ENCODE assay signal across 11 cellular contexts in genomic region chr14:70871863-70872677, GRCh38. TPM values are rescaled to one million over a fixed set of nuclear protein-coding genes. Genes with fewer than 3 reads are reported as not detected.
DNase-seq lines count a peak whose midpoint lies in the region; ATAC-seq, FAIRE-seq and TF ChIP-seq lines count a peak whose summit lies in the region.
"Had no signal": no experiment of that assay in that cellular context is flagged by ENCODE, and none has a peak within 500 bp of the region (broad histone marks: within the 10 kb centered on the region; RNA-seq: fewer than 3 reads in every experiment).

No MANE protein-coding gene starts in this region.

- no peaks in the 10 kb centered on the region for H3K79me2 ChIP-seq in HepG2 (ENCODE audit: insufficient read depth, low read length)

- H3K4me1 ChIP-seq in CD8-positive, alpha-beta memory T cell (ENCODE audit: insufficient read depth, low read length), result peaks cover 13% of the 10 kb centered on the region
- H3K4me1 ChIP-seq in HepG2 (ENCODE audit: insufficient read depth, low read length) (peaks cover 11% of the 10 kb centered on the region), endodermal cell (ENCODE audit: control insufficient read depth, insufficient read depth, low read length) (no peaks in the 10 kb centered on the region)

- no peak for TF ChIP-seq CTCF in GM20000 (IDR thresholded peaks at IDR 0.05; ENCODE audit: extremely low read depth, missing control alignments)
- no peak for TF ChIP-seq CTCF in HepG2 (CRISPR knock-in tag; IDR thresholded peaks at IDR 0.05)
- TF ChIP-seq CTCF in endodermal cell (conservative IDR thresholded peaks at IDR 0.05), result no peak

- 18% methylated on average over 9 of the region's 10 CpGs for WGBS in HepG2 (ENCODE audit: low lambda C conversion rate)
- 82 to 86% methylated on average over 4 to 9 of the region's 10 CpGs for whole genome bisulfite sequencing in endodermal cell (ENCODE audit: insufficient coverage in 1 of 2, insufficient read length in 1 of 2), 2 experiments

- no TSS peak for BruUV-seq in HepG2 (replicated peaks; lab: Mats Ljungman, UMichigan)

- H3K36me3 Mint-ChIP-seq in CD8-positive, alpha-beta memory T cell, result peaks cover 4 to 5% (median 4%) of the 10 kb centered on the region in 3 donors
- H3K36me3 Mint-ChIP-seq in activated CD4-positive, alpha-beta memory T cell treated with anti-CD3 and anti-CD28 coated beads, Interleukin-2, amount 10 ng/mL, durations not matched to agents 7 days and 5 days (ENCODE audit: low read depth), result peaks cover 18% of the 10 kb centered on the region
- H3K36me3 Mint-ChIP-seq in endodermal cell (ENCODE audit: low read depth), result no peaks in the 10 kb centered on the region

- peak; percentile 57; the same call in 2 of the 3 replicates for ATAC-seq in HepG2
- no peak for ATAC-seq in HG02588 (IDR thresholded peaks at IDR 0.05; ENCODE audit: unreplicated experiment)
- no peak for ATAC-seq in GM18519 (IDR thresholded peaks at IDR 0.05; ENCODE audit: low FRiP score, unreplicated experiment)

- CTCF ChIA-PET in CD8-positive, alpha-beta memory T cell (lab: Charles Lee), result interaction anchor here (0.7 to 4.1 kb wide), 12 partner anchors 11 to 100 kb away, joined by 3 to 28 read pairs (median 3); partner anchors contain the start of genes MAP3K9 and PCNX1
- CTCF ChIA-PET in activated CD4-positive, alpha-beta memory T cell treated with anti-CD3 and anti-CD28 coated beads, Interleukin-2, amount 10 ng/mL, durations not matched to agents 7 days and 5 days (lab: Charles Lee), result interaction anchor here (0.8 to 1.9 kb wide), 10 partner anchors 8 to 101 kb away, joined by 3 to 11 read pairs (median 4); partner anchors contain the start of gene PCNX1
- CTCF ChIA-PET in HepG2 (lab: Yijun Ruan, JAX; ENCODE audit: low intra/inter-chr PET ratio, low total read pairs), result no interaction called here

- intact Hi-C loops in HepG2 (cut with micrococcal nuclease; ENCODE audit: unreplicated experiment), result no loop called here

- H4K20me1 ChIP-seq in HepG2 (ENCODE audit: insufficient read depth, low read length), result no peaks in the 10 kb centered on the region

- peaks cover 0 to 6% (median 2%) of the 10 kb centered on the region in 5 donors for H3K9me3 Mint-ChIP-seq in CD8-positive, alpha-beta memory T cell
- peaks cover 14% of the 10 kb centered on the region for H3K9me3 Mint-ChIP-seq in activated CD4-positive, alpha-beta memory T cell treated with anti-CD3 and anti-CD28 coated beads, Interleukin-2, amount 10 ng/mL, durations not matched to agents 7 days and 5 days
- H3K9me3 Mint-ChIP-seq in endodermal cell, result peaks cover 45% of the 10 kb centered on the region

- H3K9me3 ChIP-seq in CD8-positive, alpha-beta memory T cell (ENCODE audit: low read length), result no peaks in the 10 kb centered on the region
- H3K9me3 ChIP-seq in HepG2 (ENCODE audit: low read length), result peaks cover 10% of the 10 kb centered on the region
- H3K9me3 ChIP-seq in endodermal cell (ENCODE audit: control insufficient read depth, low read length), result peaks cover 30% of the 10 kb centered on the region
- H3K9me3 ChIP-seq: thoracic aorta had no signal

- POLR2A ChIA-PET in CD8-positive, alpha-beta memory T cell (lab: Charles Lee), result interaction anchor here (0.6 to 1.7 kb wide), 6 partner anchors 13 to 64 kb away, joined by 3 to 10 read pairs (median 4); partner anchors contain the start of genes MAP3K9 and PCNX1
- POLR2A ChIA-PET in activated CD4-positive, alpha-beta memory T cell treated with anti-CD3 and anti-CD28 coated beads, Interleukin-2, amount 10 ng/mL, durations not matched to agents 7 days and 5 days (lab: Charles Lee), result interaction anchor here (0.6 to 2.5 kb wide), 11 partner anchors 10 to 229 kb away, joined by 3 to 16 read pairs (median 5); partner anchors contain the start of gene PCNX1
- POLR2A ChIA-PET in HepG2 (lab: Yijun Ruan, JAX), result interaction anchor here (1.4 kb wide), 1 partner anchor 35 kb away, joined by 4 read pairs; the partner anchor contains the start of gene PCNX1

- peak overlapping the region; percentile 88 for H3K4me2 ChIP-seq in HepG2 (ENCODE audit: low read depth, low read length)

- FAIRE-seq in HepG2 (lab: Jason Lieb, UNC), result no peak

- peak overlapping the region; percentile 22; the same call in 1 of the 2 replicates for H3K9ac ChIP-seq in HepG2 (ENCODE audit: insufficient read depth, low read depth, low read length)
- H3K9ac ChIP-seq in endodermal cell (ENCODE audit: extremely low read depth, low read length, poor library complexity, severe bottlenecking), result no peak overlapping the region

- no peak for TF ChIP-seq POLR2A in HepG2 (IDR thresholded peaks at IDR 0.05; ENCODE audit: insufficient read depth in 1 of 2, low read depth in 2 of 2, low read length in 2 of 2)

- H3K27me3 ChIP-seq in CD8-positive, alpha-beta memory T cell (ENCODE audit: insufficient read depth, low read length, poor library complexity, severe bottlenecking), result no peaks in the 10 kb centered on the region
- H3K27me3 ChIP-seq in HepG2 (ENCODE audit: control insufficient read depth in 1 of 2, insufficient read depth in 2 of 2, low read length in 2 of 2), result peaks cover 0 to 1% of the 10 kb centered on the region in 2 experiments; a peak in 3 of 5 replicates
- no peaks in the 10 kb centered on the region for H3K27me3 ChIP-seq in endodermal cell (ENCODE audit: control insufficient read depth, insufficient read depth, low read length, poor library complexity, severe bottlenecking)

- in situ Hi-C loops in HepG2 (cut with HindIII; ENCODE audit: extremely low pct_ligation_motif_present, low pct_unique_long_range_greater_than_20kb), result no loop called here

- DNase-seq in CD8-positive, alpha-beta memory T cell, result peak in 2 of 5 donors; percentile 36 to 39
- DNase-seq in GM20000 (ENCODE audit: low spot score) (peak; percentile 52), HepG2 (ENCODE audit: low spot score) (no peak), DMS79 (lab: John Stamatoyannopoulos, UW) (no peak), endodermal cell (no peak)
- peak; percentile 35 for DNase-seq in activated CD4-positive, alpha-beta memory T cell treated with anti-CD3 and anti-CD28 coated beads, Interleukin-2, amount 10 ng/mL, durations not matched to agents 7 days and 5 days
- DNase-seq: COR-L47 had no signal

- H3K4me3 ChIP-seq in CD8-positive, alpha-beta memory T cell (ENCODE audit: low read length), result peak overlapping the region; percentile 64
- H3K4me3 ChIP-seq in HepG2 (replicated peaks in 1 of 3; ENCODE audit: insufficient read depth in 1 of 3, low read depth in 2 of 3, low read length in 3 of 3) (peak overlapping the region; percentile 43 to 49 (median 46); a peak in 5 of 6 replicates), endodermal cell (ENCODE audit: low read length) (no peak overlapping the region)
- H3K4me3 ChIP-seq: thoracic aorta had no signal

- TF ChIP-seq EP300 in HepG2 (IDR thresholded peaks at IDR 0.05; ENCODE audit: low read depth in 2 of 2, low read length in 2 of 2) (no peak), HepG2 (CRISPR knock-in tag; IDR thresholded peaks at IDR 0.05; ENCODE audit: borderline replicate concordance) (no peak)

- peak overlapping the region; percentile 54 for H3K27ac ChIP-seq in CD8-positive, alpha-beta memory T cell (ENCODE audit: low read depth, low read length)
- H3K27ac ChIP-seq in HepG2 (ENCODE audit: extremely low read length, insufficient read depth, low read length) (no peak overlapping the region), endodermal cell (ENCODE audit: low read depth, low read length) (no peak overlapping the region)
- H3K27ac ChIP-seq: thoracic aorta had no signal

- peak overlapping the region; percentile 76 to 99 (median 96) for H3K27ac Mint-ChIP-seq in CD8-positive, alpha-beta memory T cell
- peak overlapping the region; percentile 87 for H3K27ac Mint-ChIP-seq in activated CD4-positive, alpha-beta memory T cell treated with anti-CD3 and anti-CD28 coated beads, Interleukin-2, amount 10 ng/mL, durations not matched to agents 7 days and 5 days
- no peak overlapping the region for H3K27ac Mint-ChIP-seq in endodermal cell
- H3K27ac Mint-ChIP-seq: mesothelial cell of epicardium had no signal

- H3K4me3 Mint-ChIP-seq in CD8-positive, alpha-beta memory T cell, result peak overlapping the region; percentile 41 to 93 (median 89)
- H3K4me3 Mint-ChIP-seq in activated CD4-positive, alpha-beta memory T cell treated with anti-CD3 and anti-CD28 coated beads, Interleukin-2, amount 10 ng/mL, durations not matched to agents 7 days and 5 days, result peak overlapping the region; percentile 75
- H3K4me3 Mint-ChIP-seq in endodermal cell, result no peak overlapping the region
- H3K4me3 Mint-ChIP-seq: mesothelial cell of epicardium had no signal

- H3K36me3 ChIP-seq in CD8-positive, alpha-beta memory T cell (ENCODE audit: insufficient read depth, low read length), result no peaks in the 10 kb centered on the region
- no peaks in the 10 kb centered on the region for H3K36me3 ChIP-seq in HepG2 (replicated peaks in 1 of 2; ENCODE audit: control insufficient read depth in 1 of 2, insufficient read depth in 2 of 2, low read length in 2 of 2)
- no peaks in the 10 kb centered on the region for H3K36me3 ChIP-seq in endodermal cell (ENCODE audit: control insufficient read depth, insufficient read depth, low read length)
- H3K36me3 ChIP-seq: thoracic aorta had no signal

- H3K4me1 Mint-ChIP-seq in CD8-positive, alpha-beta memory T cell, result peaks cover 18 to 25% (median 24%) of the 10 kb centered on the region in 3 donors
- peaks cover 25% of the 10 kb centered on the region for H3K4me1 Mint-ChIP-seq in activated CD4-positive, alpha-beta memory T cell treated with anti-CD3 and anti-CD28 coated beads, Interleukin-2, amount 10 ng/mL, durations not matched to agents 7 days and 5 days
- H3K4me1 Mint-ChIP-seq in endodermal cell, result no peaks in the 10 kb centered on the region

- peak overlapping the region; percentile 81 for H2AFZ ChIP-seq in HepG2 (ENCODE audit: low read length)

- H3K27me3 Mint-ChIP-seq in CD8-positive, alpha-beta memory T cell, result no peaks in the 10 kb centered on the region
- H3K27me3 Mint-ChIP-seq in activated CD4-positive, alpha-beta memory T cell treated with anti-CD3 and anti-CD28 coated beads, Interleukin-2, amount 10 ng/mL, durations not matched to agents 7 days and 5 days, result no peaks in the 10 kb centered on the region
- no peaks in the 10 kb centered on the region for H3K27me3 Mint-ChIP-seq in endodermal cell (ENCODE audit: insufficient read depth)

- no peak for TF ChIP-seq RAD21 in HepG2 (CRISPR knock-in tag; IDR thresholded peaks at IDR 0.05)

RNA-seq across cellular contexts. Expression of gene PCNX1, which starts 35.2 kb away (rescaled TPM):
- total RNA-seq in CD8-positive, alpha-beta memory T cell, result 10 to 100 TPM; 37.4 to 46.2 TPM
- 13.4 TPM for polyA plus RNA-seq in CD8-positive, alpha-beta memory T cell
- 10 to 100 TPM; 56.9 to 60.4 TPM for total RNA-seq in activated CD4-positive, alpha-beta memory T cell treated with anti-CD3 and anti-CD28 coated beads, Interleukin-2, amount 10 ng/mL, durations not matched to agents 7 days and 5 days
- 24.9 and 25.8 TPM in 2 replicates for total RNA-seq in HepG2 (2016; rRNA removed; fragmentation: Illumina TruSeq; extraction: Trizol)
- 20.2 and 22.1 TPM in 2 replicates for total RNA-seq in HepG2 (2016; cell fraction: cytosol; rRNA removed; fragmentation: Illumina TruSeq; extraction: Trizol; ENCODE audit: low read depth)
- 21.5 and 23.3 TPM in 2 replicates for total RNA-seq in HepG2 (2016; cell fraction: insoluble cytoplasmic fraction; rRNA removed; fragmentation: Illumina TruSeq; extraction: Trizol)
- total RNA-seq in HepG2 (2016; cell fraction: membrane; rRNA removed; fragmentation: Illumina TruSeq; extraction: Trizol), result 15.6 and 18.2 TPM in 2 replicates
- total RNA-seq in HepG2 (2016; cell fraction: nucleus; rRNA removed; fragmentation: Illumina TruSeq; extraction: Trizol), result 49.9 and 59.2 TPM in 2 replicates
- 25.1 and 30.3 TPM in 2 replicates for polyA plus RNA-seq in HepG2 (2011; rRNA removed)
- polyA plus RNA-seq in HepG2 (2011; cell fraction: cytosol; rRNA removed), result 15.9 and 19.5 TPM in 2 replicates
- polyA plus RNA-seq in HepG2 (2011; cell fraction: nucleus; rRNA removed), result 30.1 and 32.5 TPM in 2 replicates
- polyA plus RNA-seq in HepG2 (2012), result 12.4 and 12.5 TPM in 2 replicates
- polyA plus RNA-seq in HepG2 (2016; cell fraction: cytosol; fragmentation: Illumina TruSeq; extraction: Trizol; ENCODE audit: low read depth), result 2.1 and 2.3 TPM in 2 replicates
- polyA plus RNA-seq in HepG2 (2016; cell fraction: insoluble cytoplasmic fraction; fragmentation: Illumina TruSeq; extraction: Trizol; ENCODE audit: low read depth), result 14.1 and 16.0 TPM in 2 replicates
- polyA plus RNA-seq in HepG2 (2016; cell fraction: membrane; fragmentation: Illumina TruSeq; extraction: Trizol; ENCODE audit: low read depth), result 3.2 and 4.8 TPM in 2 replicates
- 30.5 and 32.1 TPM in 2 replicates for polyA plus RNA-seq in HepG2 (2016; cell fraction: nucleus; fragmentation: Illumina TruSeq; extraction: Trizol; ENCODE audit: insufficient read depth, low read depth)
- 177 and 200 TPM in 2 replicates for polyA minus RNA-seq in HepG2 (2011; rRNA and poly(A)+ RNA removed; ENCODE audit: low replicate concordance)
- 61.3 and 74.0 TPM in 2 replicates for polyA minus RNA-seq in HepG2 (2011; cell fraction: cytosol; rRNA and poly(A)+ RNA removed)
- polyA minus RNA-seq in HepG2 (2011; cell fraction: nucleus; rRNA and poly(A)+ RNA removed), result 155 and 160 TPM in 2 replicates
- total RNA-seq in endodermal cell, result 10 to 100 TPM; 68.2 TPM
- 30.1 TPM for polyA plus RNA-seq in endodermal cell (2013, experiment 1 of 2)
- 22.4 TPM for polyA plus RNA-seq in endodermal cell (2013, experiment 2 of 2)

Comparison
In these comparisons a context has a peak if more than half of its experiments do, and no peak if none do; other contexts are left out.
1. DNase-seq: peak in GM20000 (single experiment) and activated CD4-positive, alpha-beta memory T cell treated with anti-CD3 and anti-CD28 coated beads, Interleukin-2, amount 10 ng/mL, durations not matched to agents 7 days and 5 days (single experiment); none in HepG2 (single experiment), DMS79 (single experiment) and endodermal cell (single experiment).